Comparison of ENCODE assay signal across 18 cellular contexts in the genomic region with DNA sequence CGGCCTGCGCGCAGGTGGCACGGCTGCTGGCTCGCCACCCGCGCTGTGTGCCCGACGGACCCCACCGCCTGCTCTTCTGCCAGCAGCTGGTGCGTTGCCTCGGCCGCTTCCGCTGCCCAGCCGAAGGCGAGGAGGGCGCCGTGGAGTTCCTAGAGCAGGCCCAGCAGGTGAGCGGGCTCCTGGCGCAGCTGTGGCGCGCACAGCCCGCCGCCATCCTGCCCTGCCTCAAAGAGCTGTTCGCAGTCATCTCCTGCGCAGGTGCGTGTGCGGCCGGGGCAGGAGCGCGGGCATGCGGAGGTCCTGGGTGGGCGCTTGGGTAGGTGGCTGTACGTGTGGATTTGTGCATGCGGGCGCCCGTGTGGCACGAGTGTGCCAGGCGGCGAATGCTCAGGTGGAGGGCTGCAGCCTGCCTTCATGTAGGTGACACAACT.
"Had no signal": no experiment of that assay in that cellular context is flagged by ENCODE, and none has a peak within 500 bp of the region (broad histone marks: within the 10 kb centered on the region; RNA-seq: fewer than 3 reads in every experiment).

No MANE protein-coding gene starts in this region.

- ATAC-seq: activated CD4-positive, CD25-positive, alpha-beta regulatory T cell treated with anti-CD3 and anti-CD28 coated beads, Interleukin-2, amount 50 U/mL, for 24 hours; activated CD8-positive, alpha-beta memory T cell treated with anti-CD3 and anti-CD28 coated beads, Interleukin-2, amount 10 ng/mL, durations not matched to agents 7 days and 5 days; PC-3 had no signal

- DNase-seq: activated CD4-positive, alpha-beta T cell treated with anti-CD3 and anti-CD28 coated beads for 4 hours; activated CD4-positive, alpha-beta T cell treated with anti-CD3 and anti-CD28 coated beads, Interleukin-2, amount 50 U/mL, for 48 hours; activated CD8-positive, alpha-beta memory T cell treated with anti-CD3 and anti-CD28 coated beads, Interleukin-2, amount 10 ng/mL, durations not matched to agents 7 days and 5 days; activated gamma-delta T cell; activated naive CD4-positive, alpha-beta T cell treated with anti-CD3 and anti-CD28 coated beads for 36 hours; activated T-cell treated with anti-CD3 and anti-CD28 coated beads, Interleukin-2, amount 50 U/mL, for 24 hours; amygdala; Kasumi-1; KBM-7; NCI-H1105 treated with DMSO at 0.1 percent for 48 hours; NCI-H1436 treated with DMSO at 0.1 percent for 48 hours; NCI-H187; NCI-H2081; NCI-H446; NCI-H524; PC-3; SHP77 treated with DMSO at 0.1 percent for 48 hours had no signal
